Comparison of ENCODE assay signal across 1 cellular context in the genomic region with DNA sequence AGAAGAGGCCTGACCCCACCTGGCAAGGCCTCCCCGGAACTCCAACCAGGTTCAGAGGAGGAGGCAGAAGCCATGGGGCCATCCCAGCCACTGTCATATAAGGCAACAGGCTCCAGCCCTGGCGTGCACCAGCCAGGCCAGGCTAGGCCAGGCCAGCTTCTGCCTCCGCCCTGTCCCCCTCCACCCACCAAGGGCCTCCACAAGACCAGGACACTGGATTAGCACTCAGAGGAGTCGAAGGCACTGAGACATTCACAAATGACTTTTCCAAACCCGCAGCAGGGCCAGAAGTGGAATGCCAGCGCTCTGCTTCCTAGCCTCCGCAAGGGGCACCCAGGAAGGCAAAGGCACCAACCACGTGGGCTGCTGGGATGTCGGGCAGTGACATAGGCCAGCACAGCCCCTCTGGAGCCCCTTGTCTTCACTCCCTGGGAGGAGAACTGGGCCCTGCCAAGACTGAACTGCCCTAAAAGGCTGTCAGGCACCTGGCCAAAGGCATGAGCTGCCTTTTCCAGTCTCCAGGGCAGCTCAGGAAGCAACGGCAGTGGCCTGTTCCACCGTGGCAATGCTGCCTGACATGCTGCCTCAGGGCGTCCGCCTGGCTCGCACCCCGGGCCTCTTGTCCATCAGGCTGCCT.
TF ChIP-seq lines count a peak whose summit lies in the region.

No MANE protein-coding gene starts in this region.

TF ChIP-seq in GM23338, 12 proteins besides CTCF, POLR2A, EP300 and RAD21 (continued from another document):
- TF ChIP-seq, protein P1, sequence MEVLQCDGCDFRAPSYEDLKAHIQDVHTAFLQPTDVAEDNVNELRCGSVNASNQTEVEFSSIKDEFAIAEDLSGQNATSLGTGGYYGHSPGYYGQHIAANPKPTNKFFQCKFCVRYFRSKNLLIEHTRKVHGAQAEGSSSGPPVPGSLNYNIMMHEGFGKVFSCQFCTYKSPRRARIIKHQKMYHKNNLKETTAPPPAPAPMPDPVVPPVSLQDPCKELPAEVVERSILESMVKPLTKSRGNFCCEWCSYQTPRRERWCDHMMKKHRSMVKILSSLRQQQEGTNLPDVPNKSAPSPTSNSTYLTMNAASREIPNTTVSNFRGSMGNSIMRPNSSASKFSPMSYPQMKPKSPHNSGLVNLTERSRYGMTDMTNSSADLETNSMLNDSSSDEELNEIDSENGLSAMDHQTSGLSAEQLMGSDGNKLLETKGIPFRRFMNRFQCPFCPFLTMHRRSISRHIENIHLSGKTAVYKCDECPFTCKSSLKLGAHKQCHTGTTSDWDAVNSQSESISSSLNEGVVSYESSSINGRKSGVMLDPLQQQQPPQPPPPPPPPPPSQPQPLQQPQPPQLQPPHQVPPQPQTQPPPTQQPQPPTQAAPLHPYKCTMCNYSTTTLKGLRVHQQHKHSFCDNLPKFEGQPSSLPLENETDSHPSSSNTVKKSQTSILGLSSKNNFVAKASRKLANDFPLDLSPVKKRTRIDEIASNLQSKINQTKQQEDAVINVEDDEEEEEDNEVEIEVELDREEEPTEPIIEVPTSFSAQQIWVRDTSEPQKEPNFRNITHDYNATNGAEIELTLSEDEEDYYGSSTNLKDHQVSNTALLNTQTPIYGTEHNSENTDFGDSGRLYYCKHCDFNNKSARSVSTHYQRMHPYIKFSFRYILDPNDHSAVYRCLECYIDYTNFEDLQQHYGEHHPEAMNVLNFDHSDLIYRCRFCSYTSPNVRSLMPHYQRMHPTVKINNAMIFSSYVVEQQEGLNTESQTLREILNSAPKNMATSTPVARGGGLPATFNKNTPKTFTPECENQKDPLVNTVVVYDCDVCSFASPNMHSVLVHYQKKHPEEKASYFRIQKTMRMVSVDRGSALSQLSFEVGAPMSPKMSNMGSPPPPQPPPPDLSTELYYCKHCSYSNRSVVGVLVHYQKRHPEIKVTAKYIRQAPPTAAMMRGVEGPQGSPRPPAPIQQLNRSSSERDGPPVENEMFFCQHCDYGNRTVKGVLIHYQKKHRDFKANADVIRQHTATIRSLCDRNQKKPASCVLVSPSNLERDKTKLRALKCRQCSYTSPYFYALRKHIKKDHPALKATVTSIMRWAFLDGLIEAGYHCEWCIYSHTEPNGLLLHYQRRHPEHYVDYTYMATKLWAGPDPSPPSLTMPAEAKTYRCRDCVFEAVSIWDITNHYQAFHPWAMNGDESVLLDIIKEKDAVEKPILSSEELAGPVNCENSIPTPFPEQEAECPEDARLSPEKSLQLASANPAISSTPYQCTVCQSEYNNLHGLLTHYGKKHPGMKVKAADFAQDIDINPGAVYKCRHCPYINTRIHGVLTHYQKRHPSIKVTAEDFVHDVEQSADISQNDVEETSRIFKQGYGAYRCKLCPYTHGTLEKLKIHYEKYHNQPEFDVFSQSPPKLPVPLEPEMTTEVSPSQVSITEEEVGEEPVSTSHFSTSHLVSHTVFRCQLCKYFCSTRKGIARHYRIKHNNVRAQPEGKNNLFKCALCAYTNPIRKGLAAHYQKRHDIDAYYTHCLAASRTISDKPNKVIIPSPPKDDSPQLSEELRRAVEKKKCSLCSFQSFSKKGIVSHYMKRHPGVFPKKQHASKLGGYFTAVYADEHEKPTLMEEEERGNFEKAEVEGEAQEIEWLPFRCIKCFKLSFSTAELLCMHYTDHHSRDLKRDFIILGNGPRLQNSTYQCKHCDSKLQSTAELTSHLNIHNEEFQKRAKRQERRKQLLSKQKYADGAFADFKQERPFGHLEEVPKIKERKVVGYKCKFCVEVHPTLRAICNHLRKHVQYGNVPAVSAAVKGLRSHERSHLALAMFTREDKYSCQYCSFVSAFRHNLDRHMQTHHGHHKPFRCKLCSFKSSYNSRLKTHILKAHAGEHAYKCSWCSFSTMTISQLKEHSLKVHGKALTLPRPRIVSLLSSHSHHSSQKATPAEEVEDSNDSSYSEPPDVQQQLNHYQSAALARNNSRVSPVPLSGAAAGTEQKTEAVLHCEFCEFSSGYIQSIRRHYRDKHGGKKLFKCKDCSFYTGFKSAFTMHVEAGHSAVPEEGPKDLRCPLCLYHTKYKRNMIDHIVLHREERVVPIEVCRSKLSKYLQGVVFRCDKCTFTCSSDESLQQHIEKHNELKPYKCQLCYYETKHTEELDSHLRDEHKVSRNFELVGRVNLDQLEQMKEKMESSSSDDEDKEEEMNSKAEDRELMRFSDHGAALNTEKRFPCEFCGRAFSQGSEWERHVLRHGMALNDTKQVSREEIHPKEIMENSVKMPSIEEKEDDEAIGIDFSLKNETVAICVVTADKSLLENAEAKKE (CRISPR knock-in tag; IDR thresholded peaks at IDR 0.05): no peak
